ENCODE assay signal across 1 cellular context in genomic region chr5:138369249-138369648, GRCh38.
TF ChIP-seq lines count a peak whose summit lies in the region.

No MANE protein-coding gene starts in this region.

TF ChIP-seq in GM12878, 131 proteins besides CTCF, POLR2A, EP300 and RAD21:
- no peak for TF ChIP-seq KLF5 (IDR thresholded peaks at IDR 0.05; ENCODE audit: partially characterized antibody)
- no peak for TF ChIP-seq TCF3 (IDR thresholded peaks at IDR 0.05; ENCODE audit: borderline replicate concordance, insufficient read depth, low read depth, low read length)
- TF ChIP-seq PRDM15 (CRISPR knock-in tag; IDR thresholded peaks at IDR 0.05): no peak
- no peak for TF ChIP-seq IKZF2 (IDR thresholded peaks at IDR 0.05)
- no peak for TF ChIP-seq MYC (IDR thresholded peaks at IDR 0.05; ENCODE audit: insufficient read depth, insufficient read length, insufficient replicate concordance, low read length, severe bottlenecking)
- TF ChIP-seq ZNF274 (IDR thresholded peaks at IDR 0.05; ENCODE audit: insufficient read depth, insufficient read length): no peak
- TF ChIP-seq MTA3 (IDR thresholded peaks at IDR 0.05; ENCODE audit: borderline replicate concordance, low read length): no peak
